In genomic region chr15:92586383-92586910, GRCh38 we compare ENCODE assay signal across 24 cellular contexts.
"Had no signal": no experiment of that assay in that cellular context is flagged by ENCODE, and none has a peak within 500 bp of the region (broad histone marks: within the 10 kb centered on the region; RNA-seq: fewer than 3 reads in every experiment).

No MANE protein-coding gene starts in this region.

- H3K9me3 ChIP-seq: gastroesophageal sphincter, thyroid gland had no signal

- DNase-seq: activated CD4-positive, alpha-beta T cell treated with anti-CD3 and anti-CD28 coated beads for 36 hours; activated CD4-positive, alpha-beta T cell treated with anti-CD3 and anti-CD28 coated beads, Interleukin-2, amount 50 U/mL, for 4 hours; activated CD8-positive, alpha-beta memory T cell treated with anti-CD3 and anti-CD28 coated beads for 24 hours; activated CD8-positive, alpha-beta memory T cell treated with anti-CD3 and anti-CD28 coated beads, Interleukin-2, amount 50 U/mL, for 4 hours; activated T-cell treated with anti-CD3 and anti-CD28 coated beads, Interleukin-2, amount 50 U/mL, for 24 hours; aorta; brain microvascular endothelial cell; endodermal cell; head of caudate nucleus; hypothalamus; left cardiac atrium; mesenchymal stem cell; nephron progenitor cell; occipital lobe; substantia nigra; T-helper 9 cell; thyroid gland had no signal

- FAIRE-seq: islet of Langerhans had no signal

- H3K4me3 Mint-ChIP-seq: activated CD4-positive, alpha-beta T cell treated with anti-CD3 and anti-CD28 coated beads for 36 hours; activated T-cell treated with anti-CD3 and anti-CD28 coated beads, Interleukin-2, amount 50 U/mL, for 24 hours; activated T-helper 17 cell treated with anti-CD3 and anti-CD28 coated beads, Interleukin-2, amount 50 U/mL, for 72 hours; endodermal cell; nephron progenitor cell; stimulated activated naive CD8-positive, alpha-beta T cell treated with anti-CD3 and anti-CD28 coated beads, Interleukin-15, Interleukin-2, amounts not matched to agents 100 ng/mL and 50 ng/mL, for 24 hours; WTC11 had no signal

- ATAC-seq: activated CD4-positive, alpha-beta T cell treated with anti-CD3 and anti-CD28 coated beads for 36 hours; activated naive CD4-positive, alpha-beta T cell treated with anti-CD3 and anti-CD28 coated beads, Interleukin-2, amount 50 U/mL, for 72 hours; activated T-helper 17 cell treated with anti-CD3 and anti-CD28 coated beads, Interleukin-2, amount 50 U/mL, for 72 hours; gastroesophageal sphincter; left cardiac atrium; WTC11 had no signal

- H3K36me3 ChIP-seq: brain microvascular endothelial cell, gastroesophageal sphincter, thyroid gland had no signal

- H3K27me3 ChIP-seq: brain microvascular endothelial cell, gastroesophageal sphincter, thyroid gland had no signal

- H3K4me1 Mint-ChIP-seq: activated CD4-positive, alpha-beta T cell treated with anti-CD3 and anti-CD28 coated beads for 36 hours; activated T-helper 17 cell treated with anti-CD3 and anti-CD28 coated beads, Interleukin-2, amount 50 U/mL, for 72 hours; WTC11 had no signal

- H3K36me3 Mint-ChIP-seq: activated naive CD4-positive, alpha-beta T cell treated with anti-CD3 and anti-CD28 coated beads, Interleukin-2, amount 50 U/mL, for 72 hours had no signal

- H3K4me1 ChIP-seq: gastroesophageal sphincter, thyroid gland had no signal

- H3K9me3 Mint-ChIP-seq: activated naive CD4-positive, alpha-beta T cell treated with anti-CD3 and anti-CD28 coated beads, Interleukin-2, amount 50 U/mL, for 72 hours; activated T-cell treated with anti-CD3 and anti-CD28 coated beads, Interleukin-2, amount 50 U/mL, for 24 hours; activated T-helper 17 cell treated with anti-CD3 and anti-CD28 coated beads, Interleukin-2, amount 50 U/mL, for 72 hours; stimulated activated naive CD8-positive, alpha-beta T cell treated with anti-CD3 and anti-CD28 coated beads, Interleukin-15, Interleukin-2, amounts not matched to agents 100 ng/mL and 50 ng/mL, for 24 hours had no signal

- H3K27ac ChIP-seq: brain microvascular endothelial cell, coronary artery, gastroesophageal sphincter, thyroid gland had no signal

- H3K27ac Mint-ChIP-seq: activated CD4-positive, alpha-beta T cell treated with anti-CD3 and anti-CD28 coated beads for 36 hours; activated naive CD4-positive, alpha-beta T cell treated with anti-CD3 and anti-CD28 coated beads, Interleukin-2, amount 50 U/mL, for 72 hours; activated T-cell treated with anti-CD3 and anti-CD28 coated beads, Interleukin-2, amount 50 U/mL, for 24 hours; endodermal cell; nephron progenitor cell; stimulated activated naive CD8-positive, alpha-beta T cell treated with anti-CD3 and anti-CD28 coated beads, Interleukin-15, Interleukin-2, amounts not matched to agents 100 ng/mL and 50 ng/mL, for 24 hours; WTC11 had no signal

- H3K4me3 ChIP-seq: coronary artery, gastroesophageal sphincter, thyroid gland had no signal

- H3K27me3 Mint-ChIP-seq: activated CD4-positive, alpha-beta T cell treated with anti-CD3 and anti-CD28 coated beads for 36 hours; stimulated activated naive CD8-positive, alpha-beta T cell treated with anti-CD3 and anti-CD28 coated beads, Interleukin-15, Interleukin-2, amounts not matched to agents 100 ng/mL and 50 ng/mL, for 24 hours had no signal
